Comparison of ENCODE assay signal across 9 cellular contexts in genomic region chr19:7871530-7872305, GRCh38. TPM values are rescaled to one million over a fixed set of nuclear protein-coding genes. Genes with fewer than 3 reads are reported as not detected.
DNase-seq lines count a peak whose midpoint lies in the region; ATAC-seq lines count a peak whose summit lies in the region.
"Had no signal": no experiment of that assay in that cellular context is flagged by ENCODE, and none has a peak within 500 bp of the region (broad histone marks: within the 10 kb centered on the region; RNA-seq: fewer than 3 reads in every experiment).

No MANE protein-coding gene starts in this region.

- H3K27ac ChIP-seq in substantia nigra (ENCODE audit: low read depth, low read length, poor library complexity, severe bottlenecking): peak overlapping the region; percentile 53

- DNase-seq in COLO668 (lab: John Stamatoyannopoulos, UW; ENCODE audit: unreplicated experiment) (peak; percentile 89), SK-N-DZ (ENCODE audit: low spot score) (peak; percentile 93), foreskin melanocyte (peak; percentile 82), occipital lobe (lab: John Stamatoyannopoulos, UW) (peak; percentile 42), substantia nigra (lab: John Stamatoyannopoulos, UW) (peak in 37 of 49 donors; percentile 14 to 93 (median 47))
- DNase-seq in Jurkat, Clone E6-1 (ENCODE audit: low read depth, low spot score): peak; percentile 68
- peak; percentile 56 to 76 (median 66) for DNase-seq in activated naive CD4-positive, alpha-beta T cell (lab: John Stamatoyannopoulos, UW)

- no peak overlapping the region for H3K4me3 ChIP-seq in Jurkat, Clone E6-1 (ENCODE audit: low read length)

- no peak for ATAC-seq in GM21367 (IDR thresholded peaks at IDR 0.05; ENCODE audit: unreplicated experiment)

RNA-seq across cellular contexts. Expression of gene PRR36, which starts 2.5 kb away (rescaled TPM):
- polyA plus RNA-seq in Jurkat, Clone E6-1 (2012; ENCODE audit: insufficient read depth, insufficient read length): 9.4 TPM
- 1.3 and 2.0 TPM in 2 replicates for polyA plus RNA-seq in SK-N-DZ (2014; cell fraction: cytosol; rRNA removed)
- 1.9 and 6.1 TPM in 2 replicates for polyA plus RNA-seq in SK-N-DZ (2014; cell fraction: nucleus; rRNA removed)
- 4.1 TPM for total RNA-seq in occipital lobe

RNA-seq across cellular contexts. Expression of gene LRRC8E, which starts 16.6 kb away (rescaled TPM):
- 0.85 TPM for polyA plus RNA-seq in Jurkat, Clone E6-1 (2012; ENCODE audit: insufficient read depth, insufficient read length)
- 0.61 and 1.1 TPM in 2 replicates for polyA plus RNA-seq in SK-N-DZ (2014; cell fraction: cytosol; rRNA removed)
- 0.18 and 0.23 TPM in 2 replicates for polyA plus RNA-seq in SK-N-DZ (2014; cell fraction: nucleus; rRNA removed)
- total RNA-seq in occipital lobe: not detected
- total RNA-seq: T-helper 1 cell treated with Interleukin-12 subunit alpha and Interleukin-12 subunit beta and Interleukin-4 antibody, amounts not matched to agents 30 ng/mL and 1 ng/mL, for 36 hours had no signal

RNA-seq across cellular contexts. Expression of gene MAP2K7, which starts 32.0 kb away (rescaled TPM):
- polyA plus RNA-seq in Jurkat, Clone E6-1 (2012; ENCODE audit: insufficient read depth, insufficient read length): 30.5 TPM
- polyA plus RNA-seq in SK-N-DZ (2014; cell fraction: cytosol; rRNA removed): 20.8 and 28.7 TPM in 2 replicates
- polyA plus RNA-seq in SK-N-DZ (2014; cell fraction: nucleus; rRNA removed): 35.1 and 44.5 TPM in 2 replicates
- 6.7 TPM for total RNA-seq in occipital lobe

RNA-seq across cellular contexts. Expression of gene EVI5L, which starts 41.7 kb away (rescaled TPM):
- polyA plus RNA-seq in Jurkat, Clone E6-1 (2012; ENCODE audit: insufficient read depth, insufficient read length): 14.4 TPM
- polyA plus RNA-seq in SK-N-DZ (2014; cell fraction: cytosol; rRNA removed): 6.2 and 6.3 TPM in 2 replicates
- 9.5 and 13.8 TPM in 2 replicates for polyA plus RNA-seq in SK-N-DZ (2014; cell fraction: nucleus; rRNA removed)
- 44.5 TPM for total RNA-seq in occipital lobe

RNA-seq across cellular contexts. Expression of gene TGFBR3L, which starts 42.9 kb away (rescaled TPM):
- polyA plus RNA-seq in Jurkat, Clone E6-1 (2012; ENCODE audit: insufficient read depth, insufficient read length): 23.7 TPM
- polyA plus RNA-seq in SK-N-DZ (2014; cell fraction: cytosol; rRNA removed): 9.0 and 21.7 TPM in 2 replicates
- 11.4 and 25.5 TPM in 2 replicates for polyA plus RNA-seq in SK-N-DZ (2014; cell fraction: nucleus; rRNA removed)
- not detected for total RNA-seq in occipital lobe

Comparison
In these comparisons a context has a peak if more than half of its experiments do, and no peak if none do; other contexts are left out.
1. DNase-seq: peak in every context shown above with its lines; median percentile 93 in SK-N-DZ; 89 in COLO668; 82 in foreskin melanocyte; 68 in Jurkat, Clone E6-1; 66 in activated naive CD4-positive, alpha-beta T cell; 47 in substantia nigra; 42 in occipital lobe.